In genomic region chr17:40430272-40431230, GRCh38 we compare ENCODE assay signal across 16 cellular contexts. TPM values are rescaled to one million over a fixed set of nuclear protein-coding genes. Genes with fewer than 3 reads are reported as not detected.
DNase-seq lines count a peak whose midpoint lies in the region; TF ChIP-seq lines count a peak whose summit lies in the region.
"Had no signal": no experiment of that assay in that cellular context is flagged by ENCODE, and none has a peak within 500 bp of the region (broad histone marks: within the 10 kb centered on the region; RNA-seq: fewer than 3 reads in every experiment).

No MANE protein-coding gene starts in this region.

- 83 to 94% (median 87%) methylated on average over 10 of the region's 10 CpGs for WGBS in stomach, 5 donors
- 90 to 95% (median 91%) methylated on average over 10 of the region's 10 CpGs for WGBS in spleen, 5 donors

- no peak for TF ChIP-seq EP300 in stomach (IDR thresholded peaks at IDR 0.05)

- TF ChIP-seq POLR2A in stomach (IDR thresholded peaks at IDR 0.05) (no peak), spleen (IDR thresholded peaks at IDR 0.05) (no peak)

- intact Hi-C loops in stomach (cut with DNase I; ENCODE audit: low total_unique reads): loop anchor here (10.0 kb wide), 1 partner anchor 66 kb away; the partner anchor contains the start of gene GJD3
- intact Hi-C loops in spleen (cut with DNase I; ENCODE audit: low total_unique reads): no loop called here

- H3K27me3 Mint-ChIP-seq in activated naive CD8-positive, alpha-beta T cell: no peaks in the 10 kb centered on the region
- no peaks in the 10 kb centered on the region for H3K27me3 Mint-ChIP-seq in activated naive CD8-positive, alpha-beta T cell treated with anti-CD3 and anti-CD28 coated beads for 36 hours

- H3K9me3 Mint-ChIP-seq in activated naive CD8-positive, alpha-beta T cell (ENCODE audit: low read depth): no peaks in the 10 kb centered on the region
- H3K9me3 Mint-ChIP-seq in activated naive CD8-positive, alpha-beta T cell treated with anti-CD3 and anti-CD28 coated beads for 36 hours: no peaks in the 10 kb centered on the region

- H3K27me3 ChIP-seq in stomach (no peaks in the 10 kb centered on the region), spleen (replicated peaks in 1 of 7) (no peaks in the 10 kb centered on the region)

- H3K9me3 ChIP-seq in stomach (no peaks in the 10 kb centered on the region), spleen (no peaks in the 10 kb centered on the region)

- H3K4me1 Mint-ChIP-seq in activated naive CD8-positive, alpha-beta T cell (ENCODE audit: low read depth): peaks cover 32% of the 10 kb centered on the region
- H3K4me1 Mint-ChIP-seq in activated naive CD8-positive, alpha-beta T cell treated with anti-CD3 and anti-CD28 coated beads for 36 hours: peaks cover 26% of the 10 kb centered on the region

- H3K4me3 Mint-ChIP-seq in activated naive CD8-positive, alpha-beta T cell: no peak overlapping the region
- H3K4me3 Mint-ChIP-seq in activated naive CD8-positive, alpha-beta T cell treated with anti-CD3 and anti-CD28 coated beads for 36 hours: no peak overlapping the region

- H3K36me3 ChIP-seq in stomach: no peaks in the 10 kb centered on the region
- H3K36me3 ChIP-seq in spleen: no peaks in the 10 kb centered on the region

- peak overlapping the region; percentile 22 for H3K27ac Mint-ChIP-seq in activated naive CD8-positive, alpha-beta T cell
- H3K27ac Mint-ChIP-seq in activated naive CD8-positive, alpha-beta T cell treated with anti-CD3 and anti-CD28 coated beads for 36 hours: no peak overlapping the region

- H3K4me1 ChIP-seq in stomach (peaks cover 0 to 19% (median 10%) of the 10 kb centered on the region in 4 donors), spleen (peaks cover 0 to 30% (median 10%) of the 10 kb centered on the region in 6 donors)

- H3K36me3 Mint-ChIP-seq in activated naive CD8-positive, alpha-beta T cell: no peaks in the 10 kb centered on the region
- H3K36me3 Mint-ChIP-seq in activated naive CD8-positive, alpha-beta T cell treated with anti-CD3 and anti-CD28 coated beads for 36 hours: no peaks in the 10 kb centered on the region

- TF ChIP-seq CTCF in stomach (IDR thresholded peaks at IDR 0.05): no peak
- no peak for TF ChIP-seq CTCF in spleen (IDR thresholded peaks at IDR 0.05 in 8 of 11, conservative IDR thresholded peaks at IDR 0.05 in 3 of 11)

- H3K27ac ChIP-seq in stomach (no peak overlapping the region), spleen (no peak overlapping the region)
- H3K27ac ChIP-seq: C4-2B, PC-9 had no signal

- no peak overlapping the region for H3K4me3 ChIP-seq in stomach
- no peak overlapping the region for H3K4me3 ChIP-seq in spleen
- H3K4me3 ChIP-seq: PC-9 had no signal

- no peak for DNase-seq in activated naive CD8-positive, alpha-beta T cell treated with anti-CD3 and anti-CD28 coated beads for 36 hours
- peak; percentile 44 for DNase-seq in activated CD8-positive, alpha-beta memory T cell treated with anti-CD3 and anti-CD28 coated beads, Interleukin-2, amount 50 U/mL, for 48 hours
- DNase-seq in islet precursor cell (peak; percentile 47), stomach (peak; percentile 1), spleen (no peak), retina (no peak)
- DNase-seq in stimulated activated naive CD4-positive, alpha-beta T cell (lab: John Stamatoyannopoulos, UW): no peak
- DNase-seq: AML-193, NCI-H1092 treated with DMSO at 0.1 percent for 48 hours, NCI-H146, NCI-H2029 treated with DMSO at 0.1 percent for 48 hours, NCI-H2171, NCI-H526, PC-9 had no signal

RNA-seq across cellular contexts. Expression of gene IGFBP4, which starts 12.7 kb away (rescaled TPM):
- total RNA-seq in activated naive CD8-positive, alpha-beta T cell treated with anti-CD3 and anti-CD28 coated beads for 36 hours: 1 to 10 TPM; 5.6 to 6.5 TPM
- total RNA-seq in stomach (100 to 1,000 TPM in 4 of 5 donors, 10 to 100 TPM in 1; 71.2 to 658 (median 186) TPM), spleen (100 to 1,000 TPM; 287 to 537 (median 336) TPM)
- polyA plus RNA-seq in stomach (100 to 1,000 TPM in 2 of 3 donors, 10 to 100 TPM in 1; 77.3 to 175 (median 138) TPM), spleen (100 to 1,000 TPM in 2 of 3 donors, 10 to 100 TPM in 1; 49.3 to 131 (median 107) TPM)

RNA-seq across cellular contexts. Expression of gene TOP2A, which starts 12.9 kb away (rescaled TPM):
- total RNA-seq in activated naive CD8-positive, alpha-beta T cell treated with anti-CD3 and anti-CD28 coated beads for 36 hours: 100 to 1,000 TPM; 244 to 245 TPM
- 100 to 1,000 TPM in 1 of 5 donors, 10 to 100 TPM in 2, 1 to 10 TPM in 2; 8.0 to 129 (median 17.2) TPM for total RNA-seq in stomach
- 10 to 100 TPM in 1 of 3 donors, 1 to 10 TPM in 2; 1.2 to 27.3 (median 9.1) TPM for polyA plus RNA-seq in stomach
- 10 to 100 TPM in 5 of 7 donors, 1 to 10 TPM in 2; 5.5 to 37.5 (median 14.4) TPM for total RNA-seq in spleen
- polyA plus RNA-seq in spleen: 10 to 100 TPM in 1 of 3 donors, 1 to 10 TPM in 2; 5.8 to 27.5 (median 8.1) TPM

Comparison
In these comparisons a context has a peak if more than half of its experiments do, and no peak if none do; other contexts are left out.
1. DNase-seq: peak in activated CD8-positive, alpha-beta memory T cell treated with anti-CD3 and anti-CD28 coated beads, Interleukin-2, amount 50 U/mL, for 48 hours (single experiment), islet precursor cell (single experiment) and stomach (single experiment); none in activated naive CD8-positive, alpha-beta T cell treated with anti-CD3 and anti-CD28 coated beads for 36 hours (single experiment), spleen (single experiment), stimulated activated naive CD4-positive, alpha-beta T cell (0 of 6) and retina (single experiment).
2. RNA of gene IGFBP4, which starts 12.7 kb away (total RNA-seq): 287 to 537 TPM in spleen and 71.2 to 658 TPM in stomach; 5.6 to 6.5 TPM in activated naive CD8-positive, alpha-beta T cell treated with anti-CD3 and anti-CD28 coated beads for 36 hours; every median in the first group is over 4 times any median in the second.